In the genomic region with DNA sequence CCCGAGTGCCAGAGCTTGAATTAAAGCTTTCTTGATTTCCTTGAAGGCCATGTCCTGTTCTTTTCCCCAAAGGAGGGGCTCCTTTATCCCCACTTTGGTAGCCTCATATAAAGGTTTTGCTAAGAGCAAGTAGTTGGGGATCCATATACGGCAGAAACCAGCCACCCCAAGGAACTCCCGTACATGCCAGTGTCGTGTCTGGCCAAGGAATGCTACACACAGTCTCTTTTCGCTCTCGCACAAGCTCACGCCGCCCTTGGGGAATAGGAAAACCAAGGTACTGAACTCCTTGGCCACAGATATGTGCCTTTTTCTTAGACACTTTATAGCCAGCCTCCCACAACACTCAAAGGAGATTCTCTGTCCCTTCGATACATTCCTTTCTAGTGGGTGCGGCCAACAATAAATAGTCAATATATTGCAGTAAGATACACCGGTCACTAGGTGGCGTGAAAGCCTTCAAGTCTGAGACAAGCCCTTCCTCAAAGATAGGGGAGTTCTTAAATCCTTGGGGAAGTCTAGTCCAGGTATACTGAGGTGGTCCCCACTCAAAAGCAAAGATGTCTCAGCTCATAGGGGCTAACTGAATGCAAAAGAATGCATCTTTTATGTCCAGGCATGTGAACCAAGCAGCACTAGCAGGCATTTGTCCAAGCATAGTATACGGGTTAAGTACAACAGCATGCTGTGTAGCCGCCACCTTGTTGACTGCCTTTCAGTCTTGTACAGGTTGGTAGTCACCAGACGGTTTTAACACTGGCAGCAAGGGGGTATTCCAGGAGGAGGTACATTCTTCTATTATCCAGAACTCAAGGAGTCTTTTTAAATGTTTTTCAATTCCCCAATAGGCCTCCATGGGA, we compare ENCODE assay signal across 8 cellular contexts. TPM values are rescaled to one million over a fixed set of nuclear protein-coding genes. Genes with fewer than 3 reads are reported as not detected.
A peak's percentile ranks its signal among the peaks of the same experiment; 100 is the strongest.
DNase-seq lines count a peak whose midpoint lies in the region; ATAC-seq, FAIRE-seq and TF ChIP-seq lines count a peak whose summit lies in the region.

No MANE protein-coding gene starts in this region.

- intact Hi-C loops in OCI-LY7 (cut with micrococcal nuclease; ENCODE audit: unreplicated experiment) = no loop called here
- intact Hi-C loops in left lung (cut with DNase I) = no loop called here
- intact Hi-C loops in thyroid gland (cut with DNase I) = no loop called here

- FAIRE-seq in HTR-8/SVneo (lab: Jason Lieb, UNC) = no peak
- FAIRE-seq in bronchial epithelial cell (lab: Jason Lieb, UNC) = no peak

- no peak overlapping the region for H2AFZ ChIP-seq in OCI-LY7 (ENCODE audit: low read length)

- no peak overlapping the region for H3K4me2 ChIP-seq in OCI-LY7 (ENCODE audit: low read length)

- ATAC-seq in left lung = peak; percentile 91

- H3K4me3 ChIP-seq in AG04450 (ENCODE audit: low read depth, low read length) = no peak overlapping the region
- H3K4me3 ChIP-seq in OCI-LY7 (ENCODE audit: low read depth, low read length, poor library complexity, severe bottlenecking) = no peak overlapping the region
- no peak overlapping the region for H3K4me3 ChIP-seq in bronchial epithelial cell (ENCODE audit: low read depth, low read length)
- H3K4me3 ChIP-seq in left lung = no peak overlapping the region
- H3K4me3 ChIP-seq in thyroid gland (replicated peaks in 1 of 3) = no peak overlapping the region
- H3K4me3 ChIP-seq in suprapubic skin = no peak overlapping the region

- no peaks in the 10 kb centered on the region for H3K9me3 ChIP-seq in AG04450 (ENCODE audit: control insufficient read depth, insufficient read depth, low read length)
- H3K9me3 ChIP-seq in OCI-LY7 (ENCODE audit: low read length) = no peaks in the 10 kb centered on the region
- H3K9me3 ChIP-seq in left lung = no peaks in the 10 kb centered on the region
- H3K9me3 ChIP-seq in thyroid gland = no peaks in the 10 kb centered on the region
- H3K9me3 ChIP-seq in suprapubic skin = no peaks in the 10 kb centered on the region

- H4K20me1 ChIP-seq in OCI-LY7 (ENCODE audit: insufficient read depth, low read length) = no peaks in the 10 kb centered on the region

- POLR2A ChIA-PET in AG04450 (lab: Yijun Ruan, JAX) = no interaction called here
- POLR2A ChIA-PET in OCI-LY7 (lab: Charles Lee) = interaction anchor here (0.6 kb wide), 1 partner anchor 346 kb away, joined by 4 read pairs; no protein-coding TSS in a partner anchor

- no peak overlapping the region for H3K27ac ChIP-seq in AG04450 (ENCODE audit: low read depth, low read length)
- no peak overlapping the region for H3K27ac ChIP-seq in OCI-LY7 (ENCODE audit: low read depth, low read length, poor library complexity, severe bottlenecking)
- H3K27ac ChIP-seq in left lung = no peak overlapping the region
- peak overlapping the region in 1 of 3 donors; percentile 34 for H3K27ac ChIP-seq in thyroid gland
- no peak overlapping the region for H3K27ac ChIP-seq in suprapubic skin

- no TSS peak for BruUV-seq in OCI-LY7 (replicated peaks; lab: Mats Ljungman, UMichigan)

- H3K36me3 ChIP-seq in OCI-LY7 (ENCODE audit: insufficient read depth, low read length) (no peaks in the 10 kb centered on the region), bronchial epithelial cell (ENCODE audit: control insufficient read depth, insufficient read depth, low read length) (no peaks in the 10 kb centered on the region), left lung (no peaks in the 10 kb centered on the region), thyroid gland (no peaks in the 10 kb centered on the region), suprapubic skin (no peaks in the 10 kb centered on the region)

- CTCF ChIA-PET in AG04450 (lab: Charles Lee) = interaction anchor here (1.0 to 1.3 kb wide), 4 partner anchors 15 to 349 kb away, joined by 3 to 4 read pairs (median 4); no protein-coding TSS in a partner anchor
- CTCF ChIA-PET in OCI-LY7 (lab: Charles Lee; ENCODE audit: unreplicated experiment) = no interaction called here

- no peaks in the 10 kb centered on the region for H3K27me3 ChIP-seq in AG04450 (ENCODE audit: control insufficient read depth, insufficient read depth, low read length)
- no peaks in the 10 kb centered on the region for H3K27me3 ChIP-seq in bronchial epithelial cell (ENCODE audit: control insufficient read depth, insufficient read depth, low read length)
- no peaks in the 10 kb centered on the region for H3K27me3 ChIP-seq in left lung
- H3K27me3 ChIP-seq in thyroid gland = no peaks in the 10 kb centered on the region
- H3K27me3 ChIP-seq in suprapubic skin = no peaks in the 10 kb centered on the region

- TF ChIP-seq EP300 in suprapubic skin (IDR thresholded peaks at IDR 0.05) = no peak

- no peaks in the 10 kb centered on the region for H3K79me2 ChIP-seq in OCI-LY7 (ENCODE audit: insufficient read depth, low read depth, low read length)

- TF ChIP-seq CTCF in AG04450 (IDR thresholded peaks at IDR 0.05; ENCODE audit: low read depth, low read length) (peak; percentile 65), OCI-LY7 (conservative IDR thresholded peaks at IDR 0.05; ENCODE audit: low read length) (peak; percentile 76), bronchial epithelial cell (IDR thresholded peaks at IDR 0.05; ENCODE audit: insufficient read depth, low read length, severe bottlenecking) (peak; percentile 38), left lung (IDR thresholded peaks at IDR 0.05) (peak; percentile 38 to 53), thyroid gland (IDR thresholded peaks at IDR 0.05) (peak in 5 of 6 experiments; percentile 26 to 77 (median 60)), suprapubic skin (IDR thresholded peaks at IDR 0.05) (peak in 1 of 2 donors; percentile 46)

- H3K9me2 ChIP-seq in OCI-LY7 (ENCODE audit: insufficient read depth, low read length) = no peaks in the 10 kb centered on the region

- no peak for TF ChIP-seq POLR2A in thyroid gland (IDR thresholded peaks at IDR 0.05)
- no peak for TF ChIP-seq POLR2A in suprapubic skin (IDR thresholded peaks at IDR 0.05)

- H3K4me1 ChIP-seq in OCI-LY7 (ENCODE audit: insufficient read depth, low read length, poor library complexity, severe bottlenecking) = no peaks in the 10 kb centered on the region
- H3K4me1 ChIP-seq in left lung = no peaks in the 10 kb centered on the region
- H3K4me1 ChIP-seq in thyroid gland = no peaks in the 10 kb centered on the region
- peaks cover 3% of the 10 kb centered on the region for H3K4me1 ChIP-seq in suprapubic skin

- DNase-seq in AG04450 (ENCODE audit: low read depth, low spot score) (peak; percentile 1), GF-D8 (lab: John Stamatoyannopoulos, UW) (peak; percentile 1), HTR-8/SVneo (ENCODE audit: insufficient read length, low spot score) (peak; percentile 7), OCI-LY7 (ENCODE audit: low spot score) (peak; percentile 65), bronchial epithelial cell (ENCODE audit: low read depth) (peak; percentile 47), left lung (no peak), thyroid gland (peak; percentile 12 to 32), suprapubic skin (ENCODE audit: low spot score in 2 of 2) (no peak)

- WGBS in thyroid gland, 2 donors = 23 to 39% methylated on average over 15 of the region's 15 CpGs
- 40% methylated on average over 15 of the region's 15 CpGs for WGBS in suprapubic skin

RNA-seq across cellular contexts. Expression of a gene that starts 57.8 kb away (rescaled TPM):
- not detected in 2 replicates for polyA plus RNA-seq in AG04450 (2011; rRNA removed)
- polyA minus RNA-seq in AG04450 (2011; rRNA and poly(A)+ RNA removed) = not detected in 2 replicates
- not detected in 2 replicates for total RNA-seq in OCI-LY7 (2014; rRNA removed; shearing (Covaris generic))
- total RNA-seq in OCI-LY7 (2022) (not detected in 2 replicates), bronchial epithelial cell (not detected in 2 replicates), left lung (under 1 TPM in 1 of 2 donors, not detected in 1; 0.68 TPM), thyroid gland (not detected), suprapubic skin (not detected)

Comparison
In these comparisons a context has a peak if more than half of its experiments do, and no peak if none do; other contexts are left out.
1. DNase-seq: peak in AG04450 (single experiment), GF-D8 (single experiment), HTR-8/SVneo (single experiment), OCI-LY7 (single experiment), bronchial epithelial cell (single experiment) and thyroid gland (2 of 2); none in left lung (0 of 2) and suprapubic skin (0 of 2).